ENCODE assay signal across 1 cellular context in genomic region chr5:74334034-74334433, GRCh38.
TF ChIP-seq lines count a peak whose summit lies in the region.

No MANE protein-coding gene starts in this region.

TF ChIP-seq in HepG2, 621 proteins besides CTCF, POLR2A, EP300 and RAD21 (continued from another document):
- TF ChIP-seq ZNF770 (CRISPR knock-in tag; IDR thresholded peaks at IDR 0.05) (no peak), POLR2G (IDR thresholded peaks at IDR 0.05; ENCODE audit: low read depth, low read length) (no peak), ZBTB8A (CRISPR knock-in tag; IDR thresholded peaks at IDR 0.05; ENCODE audit: borderline replicate concordance, low read depth) (no peak)
- TF ChIP-seq, protein P1, sequence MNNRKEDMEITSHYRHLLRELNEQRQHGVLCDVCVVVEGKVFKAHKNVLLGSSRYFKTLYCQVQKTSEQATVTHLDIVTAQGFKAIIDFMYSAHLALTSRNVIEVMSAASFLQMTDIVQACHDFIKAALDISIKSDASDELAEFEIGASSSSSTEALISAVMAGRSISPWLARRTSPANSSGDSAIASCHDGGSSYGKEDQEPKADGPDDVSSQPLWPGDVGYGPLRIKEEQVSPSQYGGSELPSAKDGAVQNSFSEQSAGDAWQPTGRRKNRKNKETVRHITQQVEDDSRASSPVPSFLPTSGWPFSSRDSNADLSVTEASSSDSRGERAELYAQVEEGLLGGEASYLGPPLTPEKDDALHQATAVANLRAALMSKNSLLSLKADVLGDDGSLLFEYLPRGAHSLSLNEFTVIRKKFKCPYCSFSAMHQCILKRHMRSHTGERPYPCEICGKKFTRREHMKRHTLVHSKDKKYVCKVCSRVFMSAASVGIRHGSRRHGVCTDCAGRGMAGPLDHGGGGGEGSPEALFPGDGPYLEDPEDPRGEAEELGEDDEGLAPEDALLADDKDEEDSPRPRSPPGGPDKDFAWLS (CRISPR knock-in tag; IDR thresholded peaks at IDR 0.05; ENCODE audit: borderline replicate concordance): no peak
TF ChIP-seq in HepG2: peak in this region for 0.
